Comparison of ENCODE assay signal across 24 cellular contexts in the genomic region with DNA sequence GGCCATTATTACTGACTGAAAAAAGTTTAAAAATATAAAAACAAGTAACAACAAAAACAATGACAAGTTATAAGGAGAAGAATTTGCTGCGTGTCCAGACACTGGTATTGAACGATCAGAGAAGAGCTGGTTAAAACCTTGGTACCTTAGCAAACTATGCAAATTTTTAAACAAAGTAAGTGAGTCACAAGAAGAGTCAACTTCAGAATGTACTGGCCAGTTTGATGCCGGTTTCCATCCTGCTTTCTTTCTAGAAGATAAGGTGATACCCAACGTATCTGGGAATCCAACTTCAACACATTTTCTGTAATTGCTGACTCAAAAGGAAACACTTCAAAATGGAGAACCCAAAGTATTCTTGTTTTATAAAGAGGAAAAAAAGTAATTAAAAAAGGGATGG.
"Had no signal": no experiment of that assay in that cellular context is flagged by ENCODE, and none has a peak within 500 bp of the region (broad histone marks: within the 10 kb centered on the region; RNA-seq: fewer than 3 reads in every experiment).

No MANE protein-coding gene starts in this region.

- H3K27me3 Mint-ChIP-seq: activated CD4-positive, alpha-beta T cell treated with anti-CD3 and anti-CD28 coated beads, Interleukin-2, amount 10 ng/mL, durations not matched to agents 24 days and 14 days; activated naive CD8-positive, alpha-beta T cell treated with anti-CD3 and anti-CD28 coated beads for 36 hours had no signal

- H3K36me3 ChIP-seq: WERI-Rb-1 had no signal

- H3K27me3 ChIP-seq: SJCRH30 had no signal

- ATAC-seq: activated CD8-positive, alpha-beta T cell treated with anti-CD3 and anti-CD28 coated beads, Interleukin-2, amount 10 ng/mL, durations not matched to agents 7 days and 5 days; Panc1 had no signal

- DNase-seq: activated CD4-positive, alpha-beta T cell treated with anti-CD3 and anti-CD28 coated beads for 1 hour; activated CD4-positive, alpha-beta T cell treated with anti-CD3 and anti-CD28 coated beads, Interleukin-2, amount 10 ng/mL, durations not matched to agents 24 days and 14 days; activated CD4-positive, alpha-beta T cell treated with anti-CD3 and anti-CD28 coated beads, Interleukin-2, amount 50 U/mL, for 48 hours; activated CD4-positive, CD25-positive, alpha-beta regulatory T cell; activated CD8-positive, alpha-beta T cell treated with anti-CD3 and anti-CD28 coated beads, Interleukin-2, amount 10 ng/mL, durations not matched to agents 7 days and 5 days; activated gamma-delta T cell treated with Interleukin-2 at 50 U/mL for 16 hours; activated naive CD4-positive, alpha-beta T cell treated with anti-CD3 and anti-CD28 coated beads for 36 hours; activated naive CD8-positive, alpha-beta T cell treated with anti-CD3 and anti-CD28 coated beads for 36 hours; amniotic stem cell; aorta; NCI-H1105; NCI-H1417 treated with DMSO at 0.1 percent for 48 hours; NCI-H1694; NCI-H1930; NCI-H2081 treated with DMSO at 0.1 percent for 48 hours; NCI-H226; NCI-H446 treated with DMSO at 0.1 percent for 48 hours; NCI-H524; SHP77; SJCRH30; T1000; WERI-Rb-1 had no signal

- H3K4me1 Mint-ChIP-seq: activated CD4-positive, alpha-beta T cell treated with anti-CD3 and anti-CD28 coated beads, Interleukin-2, amount 10 ng/mL, durations not matched to agents 24 days and 14 days; activated naive CD8-positive, alpha-beta T cell treated with anti-CD3 and anti-CD28 coated beads for 36 hours had no signal

- H3K9me3 ChIP-seq: SJCRH30 had no signal

- H3K9me3 Mint-ChIP-seq: activated CD4-positive, alpha-beta T cell treated with anti-CD3 and anti-CD28 coated beads, Interleukin-2, amount 10 ng/mL, durations not matched to agents 24 days and 14 days; activated naive CD4-positive, alpha-beta T cell treated with anti-CD3 and anti-CD28 coated beads for 36 hours; activated naive CD8-positive, alpha-beta T cell treated with anti-CD3 and anti-CD28 coated beads for 36 hours had no signal

- H3K27ac ChIP-seq: SJCRH30, SK-N-MC, WERI-Rb-1 had no signal

- H3K27ac Mint-ChIP-seq: activated CD4-positive, alpha-beta T cell treated with anti-CD3 and anti-CD28 coated beads, Interleukin-2, amount 10 ng/mL, durations not matched to agents 24 days and 14 days; activated CD8-positive, alpha-beta T cell treated with anti-CD3 and anti-CD28 coated beads, Interleukin-2, amount 10 ng/mL, durations not matched to agents 7 days and 5 days; activated naive CD4-positive, alpha-beta T cell treated with anti-CD3 and anti-CD28 coated beads for 36 hours; activated naive CD8-positive, alpha-beta T cell treated with anti-CD3 and anti-CD28 coated beads for 36 hours had no signal

- H3K4me1 ChIP-seq: SJCRH30 had no signal

- H3K4me3 Mint-ChIP-seq: activated CD4-positive, alpha-beta T cell treated with anti-CD3 and anti-CD28 coated beads, Interleukin-2, amount 10 ng/mL, durations not matched to agents 24 days and 14 days; activated CD8-positive, alpha-beta T cell treated with anti-CD3 and anti-CD28 coated beads, Interleukin-2, amount 10 ng/mL, durations not matched to agents 7 days and 5 days; activated naive CD4-positive, alpha-beta T cell treated with anti-CD3 and anti-CD28 coated beads for 36 hours; activated naive CD8-positive, alpha-beta T cell treated with anti-CD3 and anti-CD28 coated beads for 36 hours had no signal

- H3K4me3 ChIP-seq: SJCRH30, SK-N-MC had no signal
